8 cellular contexts compared by ENCODE assay signal in genomic region chr16:1308977-1309885, GRCh38. TPM values are rescaled to one million over a fixed set of nuclear protein-coding genes. Genes with fewer than 3 reads are reported as not detected.
A peak's percentile ranks its signal among the peaks of the same experiment; 100 is the strongest.
DNase-seq lines count a peak whose midpoint lies in the region; TF ChIP-seq lines count a peak whose summit lies in the region.

Gene UBE2I, plus strand, starts transcription at chr16:1309636. Its CDS starts 4,395 bp downstream, at chr16:1314031.

- DNase-seq in CMK (ENCODE audit: low read depth), result peak; percentile 92
- peak; percentile 97 for DNase-seq in GM20000 (ENCODE audit: low spot score)
- DNase-seq in HT1080 (ENCODE audit: low read depth), result peak; percentile 94
- DNase-seq in NOMO-1 (lab: John Stamatoyannopoulos, UW; ENCODE audit: unreplicated experiment in 2 of 2), result peak; percentile 93 to 94
- peak; percentile 96 for DNase-seq in effector CD8-positive, alpha-beta T cell (lab: John Stamatoyannopoulos, UW)
- peak; percentile 98 to 99 for DNase-seq in lung microvascular endothelial cell (ENCODE audit: low read depth in 2 of 2)
- peak; percentile 96 to 97 (median 97) for DNase-seq in stimulated activated CD4-positive, alpha-beta T cell treated with anti-CD3 and anti-CD28 coated beads, TNF-alpha, amount 100 ng/mL, for 4 hours (ENCODE audit: low read depth in 3 of 3)

- CTCF ChIA-PET in activated CD8-positive, alpha-beta memory T cell treated with anti-CD3 and anti-CD28 coated beads for 36 hours (lab: Charles Lee), result interaction anchor here (1.0 kb wide), 1 partner anchor 8 kb away, joined by 3 read pairs; no protein-coding TSS in a partner anchor

- POLR2A ChIA-PET in activated CD8-positive, alpha-beta memory T cell treated with anti-CD3 and anti-CD28 coated beads for 36 hours (lab: Charles Lee), result interaction anchor here (0.5 to 1.2 kb wide), 2 partner anchors 34 to 302 kb away, joined by 3 to 4 read pairs; partner anchors contain the start of gene IFT140

- TF ChIP-seq CTCF in GM20000 (IDR thresholded peaks at IDR 0.05; ENCODE audit: extremely low read depth, missing control alignments), result no peak

RNA-seq across cellular contexts. Expression of gene UBE2I, which starts in this region (rescaled TPM):
- total RNA-seq in HT1080 (2014; rRNA removed; shearing (Covaris generic)), result 73.1 and 121 TPM in 2 replicates
- polyA plus RNA-seq in HT1080 (2015; cell fraction: cytosol; rRNA removed), result 146 and 155 TPM in 2 replicates
- 88.3 and 125 TPM in 2 replicates for polyA plus RNA-seq in HT1080 (2015; cell fraction: nucleus; rRNA removed)
- 100 to 1,000 TPM; 241 to 249 TPM for total RNA-seq in activated CD8-positive, alpha-beta memory T cell treated with anti-CD3 and anti-CD28 coated beads for 36 hours
- total RNA-seq in lung microvascular endothelial cell, result 29.6 and 35.3 TPM in 2 replicates

Comparison
In these comparisons a context has a peak if more than half of its experiments do, and no peak if none do; other contexts are left out.
1. Peak in every context shown above with its lines: DNase-seq.